In genomic region chr1:89545264-89546038, GRCh38 we compare ENCODE assay signal across 11 cellular contexts. TPM values are rescaled to one million over a fixed set of nuclear protein-coding genes. Genes with fewer than 3 reads are reported as not detected.
DNase-seq lines count a peak whose midpoint lies in the region; ATAC-seq and TF ChIP-seq lines count a peak whose summit lies in the region.
"Had no signal": no experiment of that assay in that cellular context is flagged by ENCODE, and none has a peak within 500 bp of the region (broad histone marks: within the 10 kb centered on the region; RNA-seq: fewer than 3 reads in every experiment).

No MANE protein-coding gene starts in this region.

- H3K27me3 Mint-ChIP-seq in endothelial cell (ENCODE audit: unreplicated experiment), result no peaks in the 10 kb centered on the region

- peak; percentile 82 for DNase-seq in CD1c-positive myeloid dendritic cell (ENCODE audit: extremely low spot score)
- DNase-seq in NB4 (ENCODE audit: low read depth), result peak; percentile 50
- peak; percentile 40 for DNase-seq in activated naive CD8-positive, alpha-beta T cell treated with anti-CD3 and anti-CD28 coated beads, Interleukin-2, amount 50 U/mL, for 16 hours (ENCODE audit: low read depth, low spot score)
- no peak for DNase-seq in mucosa of descending colon
- no peak for DNase-seq in endothelial cell (ENCODE audit: low spot score)
- no peak for DNase-seq in NCI-H69 (lab: John Stamatoyannopoulos, UW)
- no peak for DNase-seq in NCI-H446 treated with DMSO at 0.1 percent for 48 hours (lab: John Stamatoyannopoulos, UW)
- DNase-seq: Caco-2, foreskin melanocyte, NCI-H510A had no signal

- no peak for TF ChIP-seq CTCF in NB4 (IDR thresholded peaks at IDR 0.05; ENCODE audit: low read depth, low read length)
- TF ChIP-seq CTCF in mucosa of descending colon (IDR thresholded peaks at IDR 0.05), result no peak
- TF ChIP-seq CTCF in endothelial cell (IDR thresholded peaks at IDR 0.05; ENCODE audit: unreplicated experiment), result no peak

- no peaks in the 10 kb centered on the region for H3K36me3 ChIP-seq in mucosa of descending colon (ENCODE audit: low read depth)

- H3K4me3 ChIP-seq in NB4 (ENCODE audit: low read depth, low read length) (no peak overlapping the region), mucosa of descending colon (no peak overlapping the region)

- H3K4me3 Mint-ChIP-seq in endothelial cell (ENCODE audit: unreplicated experiment), result no peak overlapping the region

- H3K4me1 Mint-ChIP-seq in endothelial cell (ENCODE audit: unreplicated experiment), result peaks cover 10% of the 10 kb centered on the region

- intact Hi-C loops in mucosa of descending colon (cut with DNase I, micrococcal nuclease), result no loop called here

- H3K4me1 ChIP-seq in mucosa of descending colon (ENCODE audit: low read depth), result no peaks in the 10 kb centered on the region
- H3K4me1 ChIP-seq: Caco-2 had no signal

- H3K9me3 ChIP-seq in mucosa of descending colon, result no peaks in the 10 kb centered on the region
- H3K9me3 ChIP-seq: Caco-2 had no signal

- H3K36me3 Mint-ChIP-seq in endothelial cell (ENCODE audit: low read depth, unreplicated experiment), result no peaks in the 10 kb centered on the region

- H3K9me3 Mint-ChIP-seq in endothelial cell (ENCODE audit: unreplicated experiment), result no peaks in the 10 kb centered on the region

- peak; percentile 9 for ATAC-seq in mucosa of descending colon
- no peak for ATAC-seq in GM21529 (IDR thresholded peaks at IDR 0.05; ENCODE audit: unreplicated experiment)

- no peak for TF ChIP-seq POLR2A in NB4 (IDR thresholded peaks at IDR 0.05; ENCODE audit: extremely low read depth, insufficient read length)

- H3K27ac Mint-ChIP-seq in endothelial cell (ENCODE audit: unreplicated experiment), result no peak overlapping the region

RNA-seq across cellular contexts. Expression of gene LRRC8B, which starts 20.8 kb away (rescaled TPM):
- total RNA-seq in mucosa of descending colon (10 to 100 TPM; 11.2 to 16.1 (median 11.6) TPM), endothelial cell (ENCODE audit: unreplicated experiment) (14.5 TPM)

Comparison
In these comparisons a context has a peak if more than half of its experiments do, and no peak if none do; other contexts are left out.
1. DNase-seq: peak in CD1c-positive myeloid dendritic cell (single experiment), NB4 (single experiment) and activated naive CD8-positive, alpha-beta T cell treated with anti-CD3 and anti-CD28 coated beads, Interleukin-2, amount 50 U/mL, for 16 hours (single experiment); none in mucosa of descending colon (0 of 3), endothelial cell (single experiment), NCI-H69 (single experiment) and NCI-H446 treated with DMSO at 0.1 percent for 48 hours (single experiment).